In the genomic region with DNA sequence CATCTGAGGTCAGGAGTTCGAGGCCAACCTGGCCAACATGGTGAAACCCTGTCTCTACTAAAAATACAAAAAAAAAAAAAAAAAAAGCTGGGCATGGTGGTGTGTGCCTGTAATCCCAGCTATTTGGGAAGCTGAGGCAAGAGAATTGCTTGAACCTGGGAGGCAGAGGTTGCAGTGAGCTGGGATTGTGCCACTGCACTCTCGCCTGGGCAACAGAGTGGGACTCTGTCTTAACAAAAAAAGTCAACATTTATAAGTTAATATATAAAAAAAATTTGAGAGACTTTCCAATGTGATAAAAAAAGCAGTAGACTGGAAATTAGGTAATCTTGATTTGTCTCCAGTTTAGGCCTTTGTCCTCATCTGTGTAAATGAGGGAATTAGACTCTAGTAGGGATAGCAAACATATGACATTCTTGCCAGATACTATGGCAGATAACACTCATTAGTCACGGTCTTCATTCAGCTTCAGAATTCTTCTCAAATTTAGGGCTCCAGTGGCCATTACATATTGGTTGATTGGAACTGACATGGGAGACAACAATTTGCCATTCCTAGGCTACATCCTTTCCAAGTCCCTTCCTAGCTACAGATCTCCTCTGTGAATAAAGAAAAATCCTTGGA, we compare ENCODE assay signal across 1 cellular context.
TF ChIP-seq lines count a peak whose summit lies in the region.

No MANE protein-coding gene starts in this region.

TF ChIP-seq in SK-N-SH, 30 proteins besides CTCF, POLR2A, EP300 and RAD21 (continued from another document):
- TF ChIP-seq, protein P1, sequence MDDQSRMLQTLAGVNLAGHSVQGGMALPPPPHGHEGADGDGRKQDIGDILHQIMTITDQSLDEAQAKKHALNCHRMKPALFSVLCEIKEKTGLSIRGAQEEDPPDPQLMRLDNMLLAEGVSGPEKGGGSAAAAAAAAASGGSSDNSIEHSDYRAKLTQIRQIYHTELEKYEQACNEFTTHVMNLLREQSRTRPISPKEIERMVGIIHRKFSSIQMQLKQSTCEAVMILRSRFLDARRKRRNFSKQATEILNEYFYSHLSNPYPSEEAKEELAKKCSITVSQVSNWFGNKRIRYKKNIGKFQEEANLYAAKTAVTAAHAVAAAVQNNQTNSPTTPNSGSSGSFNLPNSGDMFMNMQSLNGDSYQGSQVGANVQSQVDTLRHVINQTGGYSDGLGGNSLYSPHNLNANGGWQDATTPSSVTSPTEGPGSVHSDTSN (IDR thresholded peaks at IDR 0.05) = peak; percentile 95
TF ChIP-seq in SK-N-SH: peak in this region for 5; not testable (repeated sequence) for 25.
